In the genomic region with DNA sequence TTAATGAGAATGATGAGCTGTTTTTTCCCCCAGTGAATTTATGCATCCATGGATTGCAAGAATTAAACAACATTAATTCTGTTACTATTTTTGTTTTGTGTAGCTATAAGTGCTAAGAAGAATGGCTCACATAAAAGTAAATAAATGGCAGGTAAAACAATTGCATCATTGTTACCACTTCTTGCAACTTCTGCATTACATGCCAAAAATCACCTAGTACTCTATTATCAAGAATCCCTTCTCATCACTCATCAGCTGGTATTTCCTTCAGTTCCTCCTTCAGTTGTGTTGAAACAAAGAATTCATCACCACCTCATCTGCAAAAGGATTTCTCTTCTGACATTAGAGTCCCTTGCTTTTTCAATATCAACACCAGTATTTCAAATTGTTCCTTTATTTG, we compare ENCODE assay signal across 16 cellular contexts. TPM values are rescaled to one million over a fixed set of nuclear protein-coding genes. Genes with fewer than 3 reads are reported as not detected.
DNase-seq lines count a peak whose midpoint lies in the region; ATAC-seq, FAIRE-seq and TF ChIP-seq lines count a peak whose summit lies in the region.
"Had no signal": no experiment of that assay in that cellular context is flagged by ENCODE, and none has a peak within 500 bp of the region (broad histone marks: within the 10 kb centered on the region; RNA-seq: fewer than 3 reads in every experiment).

No MANE protein-coding gene starts in this region.

- H3K27me3 ChIP-seq in cardiac muscle cell (no peaks in the 10 kb centered on the region), foreskin keratinocyte (no peaks in the 10 kb centered on the region)

- DNase-seq in cardiac muscle cell (ENCODE audit: low read depth in 1 of 2, low spot score in 1 of 2) (no peak), left cardiac atrium (no peak), foreskin keratinocyte (peak; percentile 6 to 14), pons (ENCODE audit: low spot score) (peak; percentile 17), urothelium cell line (ENCODE audit: low spot score) (no peak), cerebellar cortex (ENCODE audit: low spot score) (no peak), occipital lobe (lab: John Stamatoyannopoulos, UW) (no peak)
- DNase-seq: activated CD4-positive, alpha-beta T cell treated with anti-CD3 and anti-CD28 coated beads for 36 hours; activated T-cell treated with anti-CD3 and anti-CD28 coated beads, Interleukin-2, amount 50 U/mL, for 24 hours; HCEC 1CT; hippocampal formation; MM.1S; NCI-H2171 treated with DMSO at 0.1 percent for 48 hours; OCI-M1; T-cell had no signal

- intact Hi-C loops in left cardiac atrium (cut with DNase I) = loop anchor here (5.0 kb wide), 2 partner anchors 38 to 167 kb away; no protein-coding TSS in a partner anchor

- H3K36me3 ChIP-seq in cardiac muscle cell (no peaks in the 10 kb centered on the region), urinary bladder (ENCODE audit: insufficient read depth) (peaks cover 2% of the 10 kb centered on the region)

- no peaks in the 10 kb centered on the region for H3K9me3 ChIP-seq in cardiac muscle cell (ENCODE audit: low read depth)

- peaks cover 14% of the 10 kb centered on the region for H3K4me1 ChIP-seq in cardiac muscle cell (ENCODE audit: low read depth)
- no peaks in the 10 kb centered on the region for H3K4me1 ChIP-seq in foreskin keratinocyte
- no peaks in the 10 kb centered on the region for H3K4me1 ChIP-seq in urinary bladder (ENCODE audit: insufficient read depth)

- FAIRE-seq in urothelium cell line (lab: Jason Lieb, UNC) = no peak

- H3K27ac ChIP-seq in cardiac muscle cell (no peak overlapping the region), foreskin keratinocyte (no peak overlapping the region), urinary bladder (ENCODE audit: low read depth) (peak overlapping the region; percentile 59)

- H3K4me3 ChIP-seq in cardiac muscle cell (peak overlapping the region; percentile 8), urinary bladder (ENCODE audit: low read depth, low read length) (peak overlapping the region; percentile 51)

- no peak for ATAC-seq in left cardiac atrium
- ATAC-seq in foreskin keratinocyte = no peak
- ATAC-seq: activated CD4-positive, alpha-beta T cell treated with anti-CD3 and anti-CD28 coated beads for 36 hours; T-cell had no signal

- TF ChIP-seq CTCF in cardiac muscle cell (IDR thresholded peaks at IDR 0.05; ENCODE audit: low read depth, low read length) (no peak), foreskin keratinocyte (conservative IDR thresholded peaks at IDR 0.05) (no peak)

RNA-seq across cellular contexts. Expression of gene A2M, which starts 0.8 kb away (rescaled TPM):
- 63.5 and 91.9 TPM in 2 replicates for total RNA-seq in cardiac muscle cell
- 57.8 and 104 TPM in 2 replicates for polyA plus RNA-seq in cardiac muscle cell
- total RNA-seq in left cardiac atrium = 100 to 1,000 TPM; 634 to 687 TPM
- total RNA-seq in foreskin keratinocyte = 0.10 TPM in 1 of 2 replicates, not detected in the other
- 0.03 TPM in 1 of 2 replicates, not detected in the other for polyA plus RNA-seq in foreskin keratinocyte
- total RNA-seq in urinary bladder = 428 TPM
- polyA plus RNA-seq in urinary bladder = 990 TPM
- 44.5 TPM for total RNA-seq in occipital lobe

Comparison
In these comparisons a context has a peak if more than half of its experiments do, and no peak if none do; other contexts are left out.
1. DNase-seq: peak in foreskin keratinocyte (2 of 2) and pons (single experiment); none in cardiac muscle cell (0 of 2), left cardiac atrium (single experiment), urothelium cell line (single experiment), cerebellar cortex (single experiment) and occipital lobe (single experiment).
2. RNA of gene A2M, which starts 0.8 kb away (total RNA-seq): 634 to 687 TPM in left cardiac atrium, 428 TPM in urinary bladder (single experiment), 63.5 to 91.9 TPM in cardiac muscle cell and 44.5 TPM in occipital lobe (single experiment); 0.10 TPM in foreskin keratinocyte; every median in the first group is over 10 times any median in the second.